ENCODE assay signal across 17 cellular contexts in genomic region chr5:96195053-96195452, GRCh38.
"Had no signal": no experiment of that assay in that cellular context is flagged by ENCODE, and none has a peak within 500 bp of the region (broad histone marks: within the 10 kb centered on the region; RNA-seq: fewer than 3 reads in every experiment).

No MANE protein-coding gene starts in this region.

- FAIRE-seq: kidney had no signal

- H3K4me3 Mint-ChIP-seq: naive thymus-derived CD4-positive, alpha-beta T cell; T-helper 2 cell treated with Interferon-gamma antibody and Interleukin-4, amounts not matched to agents 5 μg/mL and 100 μg/mL, for 36 hours had no signal

- DNase-seq: activated CD4-positive, alpha-beta T cell treated with anti-CD3 and anti-CD28 coated beads, Interleukin-2, amount 50 U/mL, for 1 hour; activated naive CD4-positive, alpha-beta T cell; aorta; erythroblast; kidney; left lung; mammary epithelial cell; mucosa of descending colon; naive thymus-derived CD4-positive, alpha-beta T cell; stimulated activated CD4-positive, alpha-beta T cell treated with anti-CD3 and anti-CD28 coated beads, Interleukin-15, amount 100 ng/mL, for 24 hours; stimulated activated CD4-positive, alpha-beta T cell treated with anti-CD3 and anti-CD28 coated beads, Interleukin-4, amount 100 ng/mL, for 1 hour; stimulated activated naive CD4-positive, alpha-beta T cell; SW 1271; transverse colon had no signal

- H3K9me3 Mint-ChIP-seq: T-helper 2 cell treated with Interferon-gamma antibody and Interleukin-4, amounts not matched to agents 5 μg/mL and 100 μg/mL, for 36 hours had no signal

- H3K27ac Mint-ChIP-seq: naive thymus-derived CD4-positive, alpha-beta T cell; T-helper 2 cell treated with Interferon-gamma antibody and Interleukin-4, amounts not matched to agents 5 μg/mL and 100 μg/mL, for 36 hours had no signal

- H3K27ac ChIP-seq: hepatocyte, left lung, parathyroid adenoma, transverse colon had no signal
